In genomic region chr15:57476533-57476975, GRCh38 we compare ENCODE assay signal across 13 cellular contexts.
DNase-seq lines count a peak whose midpoint lies in the region; ATAC-seq and TF ChIP-seq lines count a peak whose summit lies in the region.
"Had no signal": no experiment of that assay in that cellular context is flagged by ENCODE, and none has a peak within 500 bp of the region (broad histone marks: within the 10 kb centered on the region; RNA-seq: fewer than 3 reads in every experiment).

No MANE protein-coding gene starts in this region.

- no peak overlapping the region for H3K4me3 Mint-ChIP-seq in endodermal cell

- peak overlapping the region; percentile 24 for H3K27ac Mint-ChIP-seq in endodermal cell

- 88 to 96% methylated on average over 4 to 5 of the region's 5 CpGs for WGBS in endodermal cell (ENCODE audit: insufficient coverage in 1 of 2, insufficient read length in 1 of 2), 2 experiments

- H3K27me3 Mint-ChIP-seq in endodermal cell (ENCODE audit: insufficient read depth): no peaks in the 10 kb centered on the region

- H3K9me3 Mint-ChIP-seq in endodermal cell: no peaks in the 10 kb centered on the region

- H3K36me3 ChIP-seq in right atrium auricular region (no peaks in the 10 kb centered on the region), endodermal cell (ENCODE audit: control insufficient read depth, insufficient read depth, low read length) (peaks cover 76% of the 10 kb centered on the region), vagina (no peaks in the 10 kb centered on the region)

- no peaks in the 10 kb centered on the region for H3K27me3 ChIP-seq in right atrium auricular region
- no peaks in the 10 kb centered on the region for H3K27me3 ChIP-seq in endodermal cell (ENCODE audit: control insufficient read depth, insufficient read depth, low read length, poor library complexity, severe bottlenecking)
- H3K27me3 ChIP-seq in vagina: no peaks in the 10 kb centered on the region
- H3K27me3 ChIP-seq: cardiac muscle cell had no signal

- no peak overlapping the region for H3K4me3 ChIP-seq in right atrium auricular region
- H3K4me3 ChIP-seq in endodermal cell (ENCODE audit: low read length): no peak overlapping the region
- no peak overlapping the region for H3K4me3 ChIP-seq in vagina
- H3K4me3 ChIP-seq: cardiac muscle cell, mucosa of descending colon had no signal

- no peak for TF ChIP-seq POLR2A in vagina (IDR thresholded peaks at IDR 0.05)

- H3K27ac ChIP-seq in right atrium auricular region (peak overlapping the region in 1 of 2 donors; percentile 61), endodermal cell (ENCODE audit: low read depth, low read length) (no peak overlapping the region), vagina (no peak overlapping the region)
- H3K27ac ChIP-seq: cardiac muscle cell had no signal

- peak; percentile 79 for ATAC-seq in Right ventricle myocardium inferior
- ATAC-seq: mucosa of descending colon had no signal

- H3K9me3 ChIP-seq in right atrium auricular region (no peaks in the 10 kb centered on the region), endodermal cell (ENCODE audit: control insufficient read depth, low read length) (peaks cover 10% of the 10 kb centered on the region), vagina (no peaks in the 10 kb centered on the region)
- H3K9me3 ChIP-seq: mucosa of descending colon had no signal

- DNase-seq in Right ventricle myocardium inferior (ENCODE audit: missing footprints) (no peak), right atrium auricular region (ENCODE audit: low spot score) (no peak), endodermal cell (no peak), kidney tubule cell (ENCODE audit: low spot score) (peak; percentile 77), vagina (ENCODE audit: extremely low spot score in 2 of 2) (no peak), NCI-H1436 treated with DMSO at 0.1 percent for 48 hours (lab: John Stamatoyannopoulos, UW) (no peak), SHP77 (lab: John Stamatoyannopoulos, UW) (no peak), NCI-H1436 (lab: John Stamatoyannopoulos, UW) (no peak)
- DNase-seq: 8988T, DMS79, mucosa of descending colon, NCI-H187 had no signal

- TF ChIP-seq CTCF in right atrium auricular region (IDR thresholded peaks at IDR 0.05): no peak
- no peak for TF ChIP-seq CTCF in endodermal cell (conservative IDR thresholded peaks at IDR 0.05)
- TF ChIP-seq CTCF in vagina (IDR thresholded peaks at IDR 0.05): no peak

- intact Hi-C loops in Right ventricle myocardium inferior (cut with DNase I): no loop called here
- intact Hi-C loops in vagina (cut with DNase I): no loop called here

- peaks cover 47% of the 10 kb centered on the region for H3K4me1 Mint-ChIP-seq in endodermal cell

- H3K36me3 Mint-ChIP-seq in endodermal cell (ENCODE audit: low read depth): peaks cover 62% of the 10 kb centered on the region

- H3K4me1 ChIP-seq in right atrium auricular region (no peaks in the 10 kb centered on the region), endodermal cell (ENCODE audit: control insufficient read depth, insufficient read depth, low read length) (peaks cover 22% of the 10 kb centered on the region), vagina (peaks cover 9% of the 10 kb centered on the region)

- H3K9ac ChIP-seq in endodermal cell (ENCODE audit: extremely low read depth, low read length, poor library complexity, severe bottlenecking): no peak overlapping the region
